Comparison of ENCODE assay signal across 21 cellular contexts in genomic region chr3:43581343-43581742, GRCh38. TPM values are rescaled to one million over a fixed set of nuclear protein-coding genes. Genes with fewer than 3 reads are reported as not detected.
A peak's percentile ranks its signal among the peaks of the same experiment; 100 is the strongest.
DNase-seq lines count a peak whose midpoint lies in the region; FAIRE-seq and TF ChIP-seq lines count a peak whose summit lies in the region.
"Had no signal": no experiment of that assay in that cellular context is flagged by ENCODE, and none has a peak within 500 bp of the region (broad histone marks: within the 10 kb centered on the region; RNA-seq: fewer than 3 reads in every experiment).

No MANE protein-coding gene starts in this region.

- no peak overlapping the region for H3K4me2 ChIP-seq in astrocyte (ENCODE audit: low read length)

- H3K79me2 ChIP-seq in astrocyte (ENCODE audit: insufficient read depth, low read length): peaks cover 7% of the 10 kb centered on the region

- H3K27ac Mint-ChIP-seq in astrocyte (ENCODE audit: unreplicated experiment): no peak overlapping the region
- H3K27ac Mint-ChIP-seq: activated naive CD4-positive, alpha-beta T cell treated with anti-CD3 and anti-CD28 coated beads for 36 hours; progenitor cell of endocrine pancreas had no signal

- POLR2A ChIA-PET in HEK293T (lab: Yijun Ruan, JAX): no interaction called here

- H3K9me3 ChIP-seq in astrocyte (ENCODE audit: insufficient read depth, low read depth, low read length): no peaks in the 10 kb centered on the region
- no peaks in the 10 kb centered on the region for H3K9me3 ChIP-seq in Peyer's patch
- H3K9me3 ChIP-seq: gastroesophageal sphincter, lower lobe of right lung had no signal

- no peaks in the 10 kb centered on the region for H3K27me3 Mint-ChIP-seq in astrocyte (ENCODE audit: low read depth, unreplicated experiment)
- H3K27me3 Mint-ChIP-seq: progenitor cell of endocrine pancreas had no signal

- no peak overlapping the region for H3K4me3 Mint-ChIP-seq in astrocyte (ENCODE audit: unreplicated experiment)
- H3K4me3 Mint-ChIP-seq: activated naive CD4-positive, alpha-beta T cell treated with anti-CD3 and anti-CD28 coated beads for 36 hours; neural crest cell had no signal

- CTCF ChIA-PET in HEK293T (lab: Yijun Ruan, JAX): interaction anchor here (0.6 kb wide), 1 partner anchor 143 kb away, joined by 3 read pairs; no protein-coding TSS in a partner anchor

- H3K27ac ChIP-seq in astrocyte (ENCODE audit: low read depth, low read length): no peak overlapping the region
- H3K27ac ChIP-seq in Peyer's patch: no peak overlapping the region
- H3K27ac ChIP-seq: HL-60, lower lobe of right lung had no signal

- H3K36me3 ChIP-seq in astrocyte (ENCODE audit: insufficient read depth, low read length) (peaks cover 4% of the 10 kb centered on the region), Peyer's patch (peaks cover 0 to 19% (median 0%) of the 10 kb centered on the region in 3 donors)

- no peak for TF ChIP-seq POLR2A in Peyer's patch (IDR thresholded peaks at IDR 0.05)

- no peak for TF ChIP-seq CTCF in astrocyte (IDR thresholded peaks at IDR 0.05; ENCODE audit: insufficient read depth, low read depth, low read length)
- no peak for TF ChIP-seq CTCF in Peyer's patch (IDR thresholded peaks at IDR 0.05)

- H4K20me1 ChIP-seq in astrocyte (ENCODE audit: insufficient read depth, low read length): no peaks in the 10 kb centered on the region

- H3K4me3 ChIP-seq in astrocyte (ENCODE audit: insufficient read depth, low read depth, low read length): no peak overlapping the region
- no peak overlapping the region for H3K4me3 ChIP-seq in Peyer's patch
- H3K4me3 ChIP-seq: gastroesophageal sphincter, lower lobe of right lung had no signal

- H3K36me3 Mint-ChIP-seq in astrocyte (ENCODE audit: low read depth, unreplicated experiment): peaks cover 13% of the 10 kb centered on the region

- peaks cover 8% of the 10 kb centered on the region for H3K4me1 ChIP-seq in astrocyte (ENCODE audit: insufficient read depth, low read length)
- H3K4me1 ChIP-seq in Peyer's patch: no peaks in the 10 kb centered on the region
- H3K4me1 ChIP-seq: lower lobe of right lung had no signal

- FAIRE-seq in astrocyte (lab: Jason Lieb, UNC): no peak
- FAIRE-seq: GM19239, kidney, urothelium cell line had no signal

- no peak overlapping the region for H3K9ac ChIP-seq in astrocyte (ENCODE audit: low read length)

- H3K27me3 ChIP-seq in astrocyte (ENCODE audit: insufficient read depth, low read length): no peaks in the 10 kb centered on the region
- H3K27me3 ChIP-seq in Peyer's patch: no peaks in the 10 kb centered on the region
- H3K27me3 ChIP-seq: gastroesophageal sphincter had no signal

- H3K9me3 Mint-ChIP-seq in astrocyte (ENCODE audit: unreplicated experiment): no peaks in the 10 kb centered on the region
- H3K9me3 Mint-ChIP-seq: activated naive CD4-positive, alpha-beta T cell treated with anti-CD3 and anti-CD28 coated beads for 36 hours; neural crest cell had no signal

- DNase-seq in EH (ENCODE audit: low read depth) (peak; percentile 84), HT1080 (ENCODE audit: low read depth) (peak; percentile 8), astrocyte (ENCODE audit: low read depth) (peak; percentile 25), putamen (ENCODE audit: low spot score) (peak; percentile 28), NCI-H2081 treated with DMSO at 0.1 percent for 48 hours (lab: John Stamatoyannopoulos, UW) (no peak), Peyer's patch (no peak), HEK293T (ENCODE audit: extremely low spot score) (no peak)
- DNase-seq: activated CD8-positive, alpha-beta memory T cell treated with anti-CD3 and anti-CD28 coated beads for 24 hours; activated naive CD4-positive, alpha-beta T cell treated with anti-CD3 and anti-CD28 coated beads for 36 hours; activated T-cell treated with anti-CD3 and anti-CD28 coated beads, Interleukin-2, amount 50 U/mL, for 48 hours; DMS53; kidney; lower lobe of right lung; NCI-H1436; NCI-H524 treated with DMSO at 0.1 percent for 48 hours had no signal

- peaks cover 16% of the 10 kb centered on the region for H3K4me1 Mint-ChIP-seq in astrocyte (ENCODE audit: low read depth, unreplicated experiment)
- H3K4me1 Mint-ChIP-seq: neural crest cell had no signal

- H2AFZ ChIP-seq in astrocyte (ENCODE audit: low read depth, low read length): no peak overlapping the region

TF ChIP-seq in HEK293T, 16 proteins besides CTCF, POLR2A, EP300 and RAD21:
- TF ChIP-seq HDGF (IDR thresholded peaks at IDR 0.05; ENCODE audit: borderline replicate concordance) (no peak), NFRKB (IDR thresholded peaks at IDR 0.05) (no peak)

RNA-seq across cellular contexts. Expression of gene ANO10, which starts 40.5 kb away (rescaled TPM):
- total RNA-seq in HT1080 (2014; rRNA removed; shearing (Covaris generic)): 17.8 and 22.8 TPM in 2 replicates
- polyA plus RNA-seq in HT1080 (2015; cell fraction: cytosol; rRNA removed): 17.8 and 25.6 TPM in 2 replicates
- 37.5 and 41.3 TPM in 2 replicates for polyA plus RNA-seq in HT1080 (2015; cell fraction: nucleus; rRNA removed)
- total RNA-seq in astrocyte: 45.4 and 48.2 TPM in 2 replicates
- 100 to 1,000 TPM in 1 of 4 donors, 10 to 100 TPM in 3; 33.8 to 110 (median 70.0) TPM for total RNA-seq in Peyer's patch

Comparison
In these comparisons a context has a peak if more than half of its experiments do, and no peak if none do; other contexts are left out.
1. DNase-seq: peak in EH (single experiment), HT1080 (single experiment), astrocyte (single experiment) and putamen (single experiment); none in NCI-H2081 treated with DMSO at 0.1 percent for 48 hours (single experiment), Peyer's patch (0 of 3) and HEK293T (single experiment).